ENCODE assay signal across 2 cellular contexts in the genomic region with DNA sequence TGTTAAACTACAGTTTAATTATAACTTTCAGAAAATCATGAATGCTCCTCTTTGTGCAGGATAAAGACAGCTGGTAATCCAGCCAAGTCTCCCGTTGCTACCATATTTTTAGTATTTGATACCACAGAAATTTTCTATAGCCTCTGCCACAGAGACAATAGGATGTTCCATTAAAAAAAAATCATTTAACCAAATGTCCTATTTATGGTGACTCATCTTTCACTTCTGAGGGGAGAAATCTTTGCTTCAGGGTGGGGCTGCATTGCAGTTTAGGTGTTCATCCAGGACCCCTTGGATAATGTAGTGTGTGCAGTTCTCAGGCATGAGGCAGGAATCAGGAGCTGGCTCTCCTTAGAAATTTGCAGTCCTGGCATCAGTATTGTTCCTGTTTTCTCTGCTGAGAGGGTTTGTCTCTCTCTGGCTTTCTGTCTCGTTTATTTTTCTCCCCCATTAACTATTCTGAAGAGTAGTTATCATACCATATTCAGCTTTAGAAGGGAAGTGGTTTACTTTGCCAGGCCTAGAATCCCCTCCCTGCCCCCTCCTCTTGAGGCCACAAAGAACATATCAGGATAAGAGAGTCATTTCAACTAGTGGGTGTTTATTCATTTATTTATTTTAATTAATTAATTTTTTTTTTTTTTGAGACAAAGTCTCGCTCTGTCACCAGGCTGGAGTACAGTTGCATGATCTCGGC.
TF ChIP-seq lines count a peak whose summit lies in the region.

No MANE protein-coding gene starts in this region.

TF ChIP-seq in endothelial cell of umbilical vein, 7 proteins besides CTCF, POLR2A, EP300 and RAD21:
- TF ChIP-seq, protein P1, sequence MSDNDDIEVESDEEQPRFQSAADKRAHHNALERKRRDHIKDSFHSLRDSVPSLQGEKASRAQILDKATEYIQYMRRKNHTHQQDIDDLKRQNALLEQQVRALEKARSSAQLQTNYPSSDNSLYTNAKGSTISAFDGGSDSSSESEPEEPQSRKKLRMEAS (IDR thresholded peaks at IDR 0.05; ENCODE audit: insufficient read depth, insufficient read length) = no peak
- TF ChIP-seq JUN (IDR thresholded peaks at IDR 0.05; ENCODE audit: borderline replicate concordance, insufficient read depth, insufficient read length, low read depth) = no peak
- TF ChIP-seq FOS (IDR thresholded peaks at IDR 0.05; ENCODE audit: borderline replicate concordance, insufficient read depth, low read length) = peak; percentile 14
- TF ChIP-seq MYC (IDR thresholded peaks at IDR 0.05; ENCODE audit: low read depth, low read length) = no peak

TF ChIP-seq in WTC11, 78 proteins besides CTCF, POLR2A, EP300 and RAD21:
- TF ChIP-seq ZNF219 (CRISPR knock-in tag; IDR thresholded peaks at IDR 0.05; ENCODE audit: borderline replicate concordance) = no peak
